In the genomic region with DNA sequence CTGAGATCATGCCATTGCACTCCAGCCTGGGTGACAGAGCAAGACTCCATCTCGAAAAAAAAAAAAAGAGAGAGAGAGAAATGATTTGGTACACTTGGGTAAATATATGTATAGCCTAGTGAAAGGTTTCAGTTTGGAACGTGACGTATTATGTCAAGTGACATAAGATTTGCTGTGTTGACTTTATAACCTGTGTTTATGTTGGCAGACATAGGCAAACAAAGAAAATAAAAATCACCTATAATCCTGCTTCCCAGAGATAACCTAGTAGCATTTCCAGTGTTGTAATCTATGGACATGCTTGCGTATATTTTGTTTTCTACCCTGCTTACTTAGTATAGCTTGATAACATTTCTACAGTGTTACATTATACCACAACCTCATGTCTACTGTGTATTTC, we compare ENCODE assay signal across 18 cellular contexts.
"Had no signal": no experiment of that assay in that cellular context is flagged by ENCODE, and none has a peak within 500 bp of the region (broad histone marks: within the 10 kb centered on the region; RNA-seq: fewer than 3 reads in every experiment).

No MANE protein-coding gene starts in this region.

- H3K27me3 ChIP-seq: adrenal gland, ascending aorta, dorsolateral prefrontal cortex, esophagus squamous epithelium, gastrocnemius medialis, spleen, upper lobe of right lung had no signal

- H3K9me3 ChIP-seq: adrenal gland, ascending aorta, esophagus squamous epithelium, gastrocnemius medialis, spleen, upper lobe of right lung had no signal

- H3K27ac Mint-ChIP-seq: activated naive CD8-positive, alpha-beta T cell; effector memory CD8-positive, alpha-beta T cell had no signal

- H3K36me3 ChIP-seq: ascending aorta, gastrocnemius medialis had no signal

- H3K9me3 Mint-ChIP-seq: central memory CD8-positive, alpha-beta T cell; effector memory CD8-positive, alpha-beta T cell had no signal

- H3K4me1 Mint-ChIP-seq: central memory CD8-positive, alpha-beta T cell; naive B cell had no signal

- H3K4me3 Mint-ChIP-seq: activated naive CD8-positive, alpha-beta T cell; central memory CD8-positive, alpha-beta T cell; effector memory CD8-positive, alpha-beta T cell; naive B cell had no signal

- ATAC-seq: effector memory CD8-positive, alpha-beta T cell; gastrocnemius medialis; left ventricle myocardium superior; stimulated activated naive CD8-positive, alpha-beta T cell treated with anti-CD3 and anti-CD28 coated beads, Interleukin-15, Interleukin-2, amounts not matched to agents 100 U/mL and 50 U/mL, for 24 hours; upper lobe of right lung had no signal

- H3K27ac ChIP-seq: ascending aorta, dorsolateral prefrontal cortex, esophagus squamous epithelium, spleen, upper lobe of right lung had no signal

- DNase-seq: activated T-cell treated with anti-CD3 and anti-CD28 coated beads, Interleukin-2, amount 50 U/mL, for 1 hour; dorsolateral prefrontal cortex; effector memory CD8-positive, alpha-beta T cell; esophagus squamous epithelium; gastrocnemius medialis; hippocampal formation; left ventricle myocardium superior; naive B cell; occipital lobe; spleen; stimulated activated CD4-positive, alpha-beta T cell treated with anti-CD3 and anti-CD28 coated beads, Interleukin-4, amount 100 ng/mL, for 1 hour; stimulated activated naive CD8-positive, alpha-beta T cell treated with anti-CD3 and anti-CD28 coated beads, Interleukin-15, Interleukin-2, amounts not matched to agents 100 U/mL and 50 U/mL, for 24 hours; T-helper 1 cell; upper lobe of right lung had no signal

- H3K4me3 ChIP-seq: adrenal gland, ascending aorta, dorsolateral prefrontal cortex, esophagus squamous epithelium, gastrocnemius medialis, spleen, upper lobe of right lung had no signal
